ENCODE assay signal across 9 cellular contexts in genomic region chr10:11684341-11684716, GRCh38. TPM values are rescaled to one million over a fixed set of nuclear protein-coding genes. Genes with fewer than 3 reads are reported as not detected.
DNase-seq lines count a peak whose midpoint lies in the region; ATAC-seq and TF ChIP-seq lines count a peak whose summit lies in the region.
"Not testable (repeated sequence)": the region's sequence is repeated elsewhere in the genome, so short reads cannot be mapped to it uniquely, and the experiment has no call there.
"Had no signal": no experiment of that assay in that cellular context is flagged by ENCODE, and none has a peak within 500 bp of the region (broad histone marks: within the 10 kb centered on the region; RNA-seq: fewer than 3 reads in every experiment).

No MANE protein-coding gene starts in this region.

- intact Hi-C loops in Calu3 (cut with micrococcal nuclease; ENCODE audit: unreplicated experiment): loop anchor here (1.0 to 2.0 kb wide), 2 partner anchors 74 to 132 kb away; partner anchors contain the start of gene USP6NL
- intact Hi-C loops in colonic mucosa (cut with DNase I): not testable (repeated sequence)

- H3K36me3 Mint-ChIP-seq in Calu3 (ENCODE audit: insufficient read depth, unreplicated experiment): peaks cover 19% of the 10 kb centered on the region

- peak overlapping the region; percentile 67 for H3K4me3 Mint-ChIP-seq in Calu3 (ENCODE audit: low read depth, unreplicated experiment)

- ATAC-seq in GM19438 (IDR thresholded peaks at IDR 0.05; ENCODE audit: low read depth, unreplicated experiment) (peak; percentile 17), HG02852 (IDR thresholded peaks at IDR 0.05; ENCODE audit: unreplicated experiment) (peak; percentile 8)

- H3K9ac ChIP-seq in colonic mucosa (ENCODE audit: low read depth in 2 of 2, low read length in 2 of 2): not testable (repeated sequence)
- H3K9ac ChIP-seq in mucosa of rectum (ENCODE audit: low read depth in 1 of 2, low read length in 2 of 2): peak overlapping the region; percentile 53 to 72

- H3K4me1 ChIP-seq in colonic mucosa: not testable (repeated sequence)
- H3K4me1 ChIP-seq in mucosa of rectum (ENCODE audit: control insufficient read depth in 2 of 2, insufficient read depth in 2 of 2, low read length in 2 of 2) (peaks cover 34 to 38% of the 10 kb centered on the region in 2 donors), suprapubic skin (peaks cover 39% of the 10 kb centered on the region)

- H3K9me3 Mint-ChIP-seq in Calu3 (ENCODE audit: low read depth, unreplicated experiment): not testable (repeated sequence)

- CTCF ChIA-PET in Calu3 (lab: Charles Lee): interaction anchor here (0.7 to 1.0 kb wide), 2 partner anchors 9 to 233 kb away, joined by 3 to 4 read pairs; no protein-coding TSS in a partner anchor

- not testable (repeated sequence) for TF ChIP-seq CTCF in Calu3 (IDR thresholded peaks at IDR 0.05; ENCODE audit: unreplicated experiment); colonic mucosa (IDR thresholded peaks at IDR 0.05); suprapubic skin (IDR thresholded peaks at IDR 0.05)

- H3K4me3 ChIP-seq in colonic mucosa: not testable (repeated sequence)
- H3K4me3 ChIP-seq in mucosa of rectum (ENCODE audit: low read length in 2 of 2) (peak overlapping the region; percentile 51 to 59), suprapubic skin (peak overlapping the region; percentile 37)

- WGBS in suprapubic skin: 76% methylated on average over 4 of the region's 4 CpGs

- TF ChIP-seq EP300 in suprapubic skin (IDR thresholded peaks at IDR 0.05): not testable (repeated sequence)

- peak overlapping the region; percentile 75 for H3K27ac ChIP-seq in KOPT-K1 (ENCODE audit: low read depth, low read length, poor library complexity, severe bottlenecking)
- peak overlapping the region; percentile 77 for H3K27ac ChIP-seq in colonic mucosa
- peak overlapping the region; percentile 75 to 76 for H3K27ac ChIP-seq in mucosa of rectum (ENCODE audit: low read depth in 2 of 2, low read length in 2 of 2)
- H3K27ac ChIP-seq in suprapubic skin: peak overlapping the region; percentile 83

- peaks cover 53% of the 10 kb centered on the region for H3K4me1 Mint-ChIP-seq in Calu3 (ENCODE audit: low read depth, unreplicated experiment)

- H3K27ac Mint-ChIP-seq in Calu3 (ENCODE audit: unreplicated experiment): peak overlapping the region; percentile 93

- H3K27me3 ChIP-seq in colonic mucosa; mucosa of rectum (ENCODE audit: control insufficient read depth in 2 of 2, insufficient read depth in 2 of 2, low read length in 2 of 2); suprapubic skin: not testable (repeated sequence)

- BruUV-seq in Calu3 (replicated peaks; lab: Mats Ljungman, UMichigan): not testable (repeated sequence)

- H3K9me3 ChIP-seq in KOPT-K1 (ENCODE audit: insufficient read depth, low read length, poor library complexity, severe bottlenecking); colonic mucosa; mucosa of rectum (ENCODE audit: control insufficient read depth in 2 of 2, low read length in 2 of 2); suprapubic skin: not testable (repeated sequence)

- not testable (repeated sequence) for DNase-seq in Calu3; suprapubic skin (ENCODE audit: low spot score in 2 of 2)
- DNase-seq in activated CD4-positive, alpha-beta T cell treated with anti-CD3 and anti-CD28 coated beads, Interleukin-2, amount 50 U/mL, for 1 hour: peak; percentile 14
- DNase-seq in colonic mucosa: peak; percentile 36

- TF ChIP-seq POLR2A in suprapubic skin (IDR thresholded peaks at IDR 0.05): not testable (repeated sequence)

- not testable (repeated sequence) for H3K36me3 ChIP-seq in KOPT-K1 (ENCODE audit: insufficient read depth, low read length); colonic mucosa; mucosa of rectum (ENCODE audit: control insufficient read depth in 2 of 2, insufficient read depth in 2 of 2, low read length in 2 of 2); suprapubic skin

- H3K27me3 Mint-ChIP-seq in Calu3 (ENCODE audit: unreplicated experiment): peaks cover 12% of the 10 kb centered on the region

RNA-seq across cellular contexts. Expression of gene ECHDC3, which starts 57.9 kb away (rescaled TPM):
- 24.7 and 28.5 TPM in 2 replicates for total RNA-seq in Calu3 (2022)
- 10 to 100 TPM; 14.0 to 17.6 TPM for total RNA-seq in colonic mucosa
- total RNA-seq in suprapubic skin: 10 to 100 TPM; 47.5 to 92.8 (median 76.6) TPM
- total RNA-seq: T-helper 2 cell treated with Interferon-gamma antibody and Interleukin-4, amounts not matched to agents 100 ng/mL and 5 ng/mL, for 36 hours had no signal
